23 cellular contexts compared by ENCODE assay signal in genomic region chr5:55063899-55064298, GRCh38. TPM values are rescaled to one million over a fixed set of nuclear protein-coding genes. Genes with fewer than 3 reads are reported as not detected.
A peak's percentile ranks its signal among the peaks of the same experiment; 100 is the strongest.
DNase-seq lines count a peak whose midpoint lies in the region; ATAC-seq, FAIRE-seq and TF ChIP-seq lines count a peak whose summit lies in the region.
"Had no signal": no experiment of that assay in that cellular context is flagged by ENCODE, and none has a peak within 500 bp of the region (broad histone marks: within the 10 kb centered on the region; RNA-seq: fewer than 3 reads in every experiment).

No MANE protein-coding gene starts in this region.

- TF ChIP-seq CTCF in IMR-90 (conservative IDR thresholded peaks at IDR 0.05; ENCODE audit: low read depth, low read length) (no peak), astrocyte (IDR thresholded peaks at IDR 0.05; ENCODE audit: insufficient read depth, low read depth, low read length) (no peak)

- no peak overlapping the region for H3K14ac ChIP-seq in IMR-90 (replicated peaks; ENCODE audit: low read depth, low read length)

- no peaks in the 10 kb centered on the region for H3K79me2 ChIP-seq in astrocyte (ENCODE audit: insufficient read depth, low read length)

- H3K27ac ChIP-seq in CD8-positive, alpha-beta memory T cell (ENCODE audit: low read depth, low read length), result no peak overlapping the region
- H3K27ac ChIP-seq in IMR-90 (ENCODE audit: insufficient read depth, low read length) (no peak overlapping the region), astrocyte (ENCODE audit: low read depth, low read length) (peak overlapping the region; percentile 76)
- H3K27ac ChIP-seq: psoas muscle, VCaP had no signal

- POLR2A ChIA-PET in CD8-positive, alpha-beta memory T cell (lab: Charles Lee), result interaction anchor here (0.7 kb wide), 1 partner anchor 38 kb away, joined by 3 read pairs; the partner anchor contains the start of gene GZMA
- POLR2A ChIA-PET in IMR-90 (lab: Charles Lee; ENCODE audit: unreplicated experiment), result no interaction called here
- POLR2A ChIA-PET in naive thymus-derived CD8-positive, alpha-beta T cell (lab: Charles Lee), result interaction anchor here (1.1 to 1.9 kb wide), 3 partner anchors 26 to 40 kb away, joined by 3 to 9 read pairs (median 4); no protein-coding TSS in a partner anchor

- in situ Hi-C loops in IMR-90 (cut with MboI; ENCODE audit: low sequenced_read_pairs), result no loop called here

- no CpG with 5 or more reads among the region's 2 CpGs for WGBS in IMR-90 (ENCODE audit: extremely low coverage in 2 of 2, insufficient read length in 1 of 2), 2 experiments

- peaks cover 0 to 9% (median 6%) of the 10 kb centered on the region in 3 donors for H3K36me3 Mint-ChIP-seq in CD8-positive, alpha-beta memory T cell
- no peaks in the 10 kb centered on the region for H3K36me3 Mint-ChIP-seq in astrocyte (ENCODE audit: low read depth, unreplicated experiment)
- H3K36me3 Mint-ChIP-seq in naive thymus-derived CD8-positive, alpha-beta T cell, result no peaks in the 10 kb centered on the region

- H3K9me1 ChIP-seq in IMR-90 (ENCODE audit: insufficient read depth, low read length), result peaks cover 5% of the 10 kb centered on the region

- no peak for TF ChIP-seq POLR2A in IMR-90 (IDR thresholded peaks at IDR 0.05; ENCODE audit: low read depth, low read length)

- no peaks in the 10 kb centered on the region for H3K36me3 ChIP-seq in CD8-positive, alpha-beta memory T cell (ENCODE audit: insufficient read depth, low read length)
- H3K36me3 ChIP-seq in IMR-90 (ENCODE audit: control insufficient read depth, insufficient read depth, low read length) (no peaks in the 10 kb centered on the region), astrocyte (ENCODE audit: insufficient read depth, low read length) (no peaks in the 10 kb centered on the region)
- H3K36me3 ChIP-seq: BE2C, spleen had no signal

- peak overlapping the region in 6 of 7 donors; percentile 4 to 63 (median 38) for H3K4me3 Mint-ChIP-seq in CD8-positive, alpha-beta memory T cell
- H3K4me3 Mint-ChIP-seq in astrocyte (ENCODE audit: unreplicated experiment), result no peak overlapping the region
- H3K4me3 Mint-ChIP-seq in naive thymus-derived CD8-positive, alpha-beta T cell, result peak overlapping the region in 7 of 10 donors; percentile 1 to 54 (median 23)
- H3K4me3 Mint-ChIP-seq: GM23338, nephron progenitor cell had no signal

- H3K9me3 ChIP-seq in CD8-positive, alpha-beta memory T cell (ENCODE audit: low read length), result no peaks in the 10 kb centered on the region
- H3K9me3 ChIP-seq in IMR-90 (ENCODE audit: control insufficient read depth, insufficient read depth, low read length) (no peaks in the 10 kb centered on the region), astrocyte (ENCODE audit: insufficient read depth, low read depth, low read length) (no peaks in the 10 kb centered on the region)
- H3K9me3 ChIP-seq: BE2C, psoas muscle, spleen had no signal

- H4K8ac ChIP-seq in IMR-90 (ENCODE audit: low read depth in 2 of 2, low read length in 2 of 2), result no peak overlapping the region

- H3K4me2 ChIP-seq in IMR-90 (ENCODE audit: low read depth, low read length) (no peak overlapping the region), astrocyte (ENCODE audit: low read length) (no peak overlapping the region)
- H3K4me2 ChIP-seq: GM23338 had no signal

- no peaks in the 10 kb centered on the region for H3K79me1 ChIP-seq in IMR-90 (ENCODE audit: low read depth in 1 of 2, low read length in 2 of 2)

- H3K27ac Mint-ChIP-seq in CD8-positive, alpha-beta memory T cell, result peak overlapping the region; percentile 10 to 95 (median 72)
- peak overlapping the region; percentile 28 for H3K27ac Mint-ChIP-seq in astrocyte (ENCODE audit: unreplicated experiment)
- H3K27ac Mint-ChIP-seq in naive thymus-derived CD8-positive, alpha-beta T cell, result peak overlapping the region in 8 of 10 donors; percentile 3 to 71 (median 48)
- H3K27ac Mint-ChIP-seq: activated T-helper 2 cell treated with anti-CD3 and anti-CD28 coated beads, Interferon-gamma antibody, Interleukin-2, Interleukin-4, amounts not matched to agents 10 μg/mL and 5 μg/mL and 100 μg/mL, durations not matched to agents 14 hours and 24 hours and 36 hours; GM23338; nephron progenitor cell had no signal

- intact Hi-C loops in IMR-90 (cut with micrococcal nuclease), result no loop called here

- H4K20me1 ChIP-seq in IMR-90 (ENCODE audit: insufficient read depth, low read length) (no peaks in the 10 kb centered on the region; the same call in 1 of the 2 replicates), astrocyte (ENCODE audit: insufficient read depth, low read length) (no peaks in the 10 kb centered on the region)

- no peak for TF ChIP-seq RAD21 in IMR-90 (IDR thresholded peaks at IDR 0.05; ENCODE audit: low read length)

- H3K4ac ChIP-seq in IMR-90 (ENCODE audit: low read depth, low read length), result no peak overlapping the region

- H3K4me1 ChIP-seq in CD8-positive, alpha-beta memory T cell (ENCODE audit: insufficient read depth, low read length), result peaks cover 37% of the 10 kb centered on the region
- H3K4me1 ChIP-seq in IMR-90 (ENCODE audit: control insufficient read depth, insufficient read depth, low read length) (peaks cover 3% of the 10 kb centered on the region; the same call in 1 of the 2 replicates), astrocyte (ENCODE audit: insufficient read depth, low read length) (peaks cover 9% of the 10 kb centered on the region)
- H3K4me1 ChIP-seq: BE2C, psoas muscle had no signal

- no peak overlapping the region for H3K23ac ChIP-seq in IMR-90 (ENCODE audit: low read depth, low read length)

- H2BK120ac ChIP-seq in IMR-90 (ENCODE audit: low read depth, low read length), result no peak overlapping the region

- H4K5ac ChIP-seq in IMR-90 (ENCODE audit: low read depth, low read length), result no peak overlapping the region

- H2AFZ ChIP-seq in IMR-90 (replicated peaks; ENCODE audit: low read length, poor library complexity) (no peak overlapping the region), astrocyte (ENCODE audit: low read depth, low read length) (peak overlapping the region; percentile 16)
- H2AFZ ChIP-seq: GM23338 had no signal

- CTCF ChIA-PET in CD8-positive, alpha-beta memory T cell (lab: Charles Lee), result interaction anchor here (0.7 to 1.0 kb wide), 2 partner anchors 38 to 41 kb away, joined by 3 to 4 read pairs; partner anchors contain the start of gene GZMA
- CTCF ChIA-PET in IMR-90 (lab: Yijun Ruan, JAX), result no interaction called here

- H3K18ac ChIP-seq in IMR-90 (ENCODE audit: low read depth, low read length), result no peak overlapping the region

- H3K4me1 Mint-ChIP-seq in CD8-positive, alpha-beta memory T cell, result peaks cover 60 to 74% (median 72%) of the 10 kb centered on the region in 3 donors
- peaks cover 23% of the 10 kb centered on the region for H3K4me1 Mint-ChIP-seq in astrocyte (ENCODE audit: low read depth, unreplicated experiment)
- H3K4me1 Mint-ChIP-seq in naive thymus-derived CD8-positive, alpha-beta T cell, result peaks cover 40 to 57% (median 54%) of the 10 kb centered on the region in 4 donors
- H3K4me1 Mint-ChIP-seq: GM23338, nephron progenitor cell had no signal

- H2BK20ac ChIP-seq in IMR-90 (ENCODE audit: low read depth, low read length), result no peak overlapping the region

- no TSS peak for BruUV-seq in IMR-90 (replicated peaks; lab: Mats Ljungman, UMichigan)

- no peak overlapping the region for H3K56ac ChIP-seq in IMR-90 (ENCODE audit: extremely low read depth, insufficient read depth, low read length)

- no peak overlapping the region for H3K9ac ChIP-seq in IMR-90 (ENCODE audit: low read depth, low read length)
- H3K9ac ChIP-seq in astrocyte (ENCODE audit: low read length), result peak overlapping the region; percentile 5

- no peaks in the 10 kb centered on the region for H3K27me3 ChIP-seq in CD8-positive, alpha-beta memory T cell (ENCODE audit: insufficient read depth, low read length, poor library complexity, severe bottlenecking)
- H3K27me3 ChIP-seq in IMR-90 (ENCODE audit: control insufficient read depth, insufficient read depth, low read length) (peaks cover 9% of the 10 kb centered on the region), astrocyte (ENCODE audit: insufficient read depth, low read length) (no peaks in the 10 kb centered on the region)
- H3K27me3 ChIP-seq: BE2C, spleen had no signal

- no peaks in the 10 kb centered on the region for H3K27me3 Mint-ChIP-seq in CD8-positive, alpha-beta memory T cell
- no peaks in the 10 kb centered on the region for H3K27me3 Mint-ChIP-seq in astrocyte (ENCODE audit: low read depth, unreplicated experiment)
- H3K27me3 Mint-ChIP-seq in naive thymus-derived CD8-positive, alpha-beta T cell, result no peaks in the 10 kb centered on the region

- H3K9me3 Mint-ChIP-seq in CD8-positive, alpha-beta memory T cell, result no peaks in the 10 kb centered on the region
- H3K9me3 Mint-ChIP-seq in astrocyte (ENCODE audit: unreplicated experiment), result peaks cover 2% of the 10 kb centered on the region
- peaks cover 0 to 5% (median 0%) of the 10 kb centered on the region in 9 donors for H3K9me3 Mint-ChIP-seq in naive thymus-derived CD8-positive, alpha-beta T cell

- ATAC-seq in IMR-90 (ENCODE audit: low read depth) (peak; percentile 62), GM19452 (IDR thresholded peaks at IDR 0.05; ENCODE audit: unreplicated experiment) (no peak)
- ATAC-seq in naive thymus-derived CD8-positive, alpha-beta T cell, result no peak
- ATAC-seq: GM23338, psoas muscle had no signal

- H3K4me3 ChIP-seq in CD8-positive, alpha-beta memory T cell (ENCODE audit: low read length), result no peak overlapping the region
- no peak overlapping the region for H3K4me3 ChIP-seq in IMR-90 (ENCODE audit: insufficient read depth, low read depth, low read length)
- H3K4me3 ChIP-seq in astrocyte (ENCODE audit: insufficient read depth, low read depth, low read length), result no peak overlapping the region
- H3K4me3 ChIP-seq: GM23338, psoas muscle, spleen had no signal

- no peak overlapping the region for H2AK9ac ChIP-seq in IMR-90 (replicated peaks; ENCODE audit: low read depth, low read length, poor library complexity)

- no peak overlapping the region for H2BK15ac ChIP-seq in IMR-90 (ENCODE audit: low read depth, low read length)

- FAIRE-seq in astrocyte (lab: Jason Lieb, UNC) (peak; percentile 87), HTR-8/SVneo (lab: Jason Lieb, UNC) (no peak)
- FAIRE-seq: frontal cortex had no signal

- DNase-seq in CD8-positive, alpha-beta memory T cell, result no peak
- DNase-seq in IMR-90, result peak; percentile 35
- DNase-seq in astrocyte (ENCODE audit: low read depth), result peak; percentile 63
- no peak for DNase-seq in naive thymus-derived CD8-positive, alpha-beta T cell
- DNase-seq in HTR-8/SVneo (ENCODE audit: insufficient read length, low spot score), result no peak
- DNase-seq in NCI-H2107 treated with DMSO at 0.1 percent for 48 hours (lab: John Stamatoyannopoulos, UW; ENCODE audit: unreplicated experiment), result no peak
- DNase-seq: anterior cingulate cortex, BE2C, mesendoderm, MM.1S, NCI-H187, NCI-H446, nephron progenitor cell, psoas muscle, RPMI8226, spleen, SW 1271 had no signal

- H4K91ac ChIP-seq in IMR-90 (ENCODE audit: insufficient read depth, low read depth, low read length), result no peak overlapping the region

- no peak overlapping the region for H2BK5ac ChIP-seq in IMR-90 (ENCODE audit: low read depth, low read length, poor library complexity, severe bottlenecking)

- dilution Hi-C loops in IMR-90 (cut with HindIII; ENCODE audit: low sequenced_read_pairs, unreplicated experiment), result no loop called here

- H2AK5ac ChIP-seq in IMR-90 (ENCODE audit: low read depth, low read length), result no peak overlapping the region

RNA-seq across cellular contexts. Expression of gene GZMA, which starts 38.5 kb away (rescaled TPM):
- total RNA-seq in CD8-positive, alpha-beta memory T cell, result 10 to 100 TPM; 13.3 to 15.1 TPM
- 1,138 TPM for polyA plus RNA-seq in CD8-positive, alpha-beta memory T cell
- total RNA-seq in IMR-90 (2012; rRNA removed) (not detected in 2 replicates), astrocyte (1.7 and 2.6 TPM in 2 replicates)
- polyA plus RNA-seq in IMR-90 (2012; rRNA removed), result not detected in 2 replicates
- polyA plus RNA-seq in IMR-90 (2012; cell fraction: cytosol; rRNA removed), result not detected in 2 replicates
- not detected in 2 replicates for polyA plus RNA-seq in IMR-90 (2012; cell fraction: nucleus; rRNA removed; ENCODE audit: low replicate concordance)
- 1 to 10 TPM; 5.4 to 7.3 TPM for total RNA-seq in naive thymus-derived CD8-positive, alpha-beta T cell
- 100 to 1,000 TPM in 1 of 3 donors, 10 to 100 TPM in 2; 12.6 to 713 (median 35.7) TPM for polyA plus RNA-seq in naive thymus-derived CD8-positive, alpha-beta T cell
- total RNA-seq: GM23338, temporal lobe had no signal
- polyA plus RNA-seq: GM23338 had no signal

RNA-seq across cellular contexts. Expression of gene GZMK, which starts 39.8 kb away (rescaled TPM):
- 10 to 100 TPM; 12.0 to 13.3 TPM for total RNA-seq in CD8-positive, alpha-beta memory T cell
- 880 TPM for polyA plus RNA-seq in CD8-positive, alpha-beta memory T cell
- total RNA-seq in IMR-90 (2012; rRNA removed) (not detected in 2 replicates), astrocyte (not detected in 2 replicates)
- polyA plus RNA-seq in IMR-90 (2012; rRNA removed), result not detected in 2 replicates
- not detected in 2 replicates for polyA plus RNA-seq in IMR-90 (2012; cell fraction: cytosol; rRNA removed)
- not detected in 2 replicates for polyA plus RNA-seq in IMR-90 (2012; cell fraction: nucleus; rRNA removed; ENCODE audit: low replicate concordance)
- total RNA-seq in naive thymus-derived CD8-positive, alpha-beta T cell, result 1 to 10 TPM; 4.9 to 8.5 TPM
- polyA plus RNA-seq in naive thymus-derived CD8-positive, alpha-beta T cell, result 100 to 1,000 TPM in 1 of 3 donors, 10 to 100 TPM in 2; 10.1 to 227 (median 21.2) TPM
- total RNA-seq: frontal cortex, GM23338, temporal lobe had no signal
- polyA plus RNA-seq: GM23338 had no signal

Comparison
In these comparisons a context has a peak if more than half of its experiments do, and no peak if none do; other contexts are left out.
1. DNase-seq: peak in IMR-90 (single experiment) and astrocyte (single experiment); none in CD8-positive, alpha-beta memory T cell (0 of 5), naive thymus-derived CD8-positive, alpha-beta T cell (0 of 10), HTR-8/SVneo (single experiment) and NCI-H2107 treated with DMSO at 0.1 percent for 48 hours (single experiment).
2. Peak in every context shown above with its lines, with median percentiles within 50 percentile points of each other: H3K27ac Mint-ChIP-seq.